31 cellular contexts compared by ENCODE assay signal in genomic region chr15:53670701-53671100, GRCh38.
"Had no signal": no experiment of that assay in that cellular context is flagged by ENCODE, and none has a peak within 500 bp of the region (broad histone marks: within the 10 kb centered on the region; RNA-seq: fewer than 3 reads in every experiment).

No MANE protein-coding gene starts in this region.

- H3K9me3 ChIP-seq: adrenal gland, body of pancreas, breast epithelium, colonic mucosa had no signal

- H3K4me3 ChIP-seq: adrenal gland, body of pancreas, breast epithelium, colonic mucosa had no signal

- H3K36me3 ChIP-seq: adrenal gland, brain microvascular endothelial cell, breast epithelium, colonic mucosa had no signal

- H3K27me3 ChIP-seq: adrenal gland, body of pancreas, brain microvascular endothelial cell, breast epithelium, colonic mucosa had no signal

- H3K27ac ChIP-seq: adrenal gland, body of pancreas, brain microvascular endothelial cell, breast epithelium, colonic mucosa, VCaP had no signal

- DNase-seq: activated CD4-positive, alpha-beta memory T cell treated with anti-CD3 and anti-CD28 coated beads for 36 hours; activated CD4-positive, alpha-beta T cell treated with anti-CD3 and anti-CD28 coated beads for 1 hour; activated CD4-positive, alpha-beta T cell treated with anti-CD3 and anti-CD28 coated beads for 36 hours; activated CD4-positive, alpha-beta T cell treated with anti-CD3 and anti-CD28 coated beads, Interleukin-2, amount 10 ng/mL, durations not matched to agents 24 days and 14 days; activated CD4-positive, alpha-beta T cell treated with anti-CD3 and anti-CD28 coated beads, Interleukin-2, amount 50 U/mL, for 1 hour; activated CD4-positive, alpha-beta T cell treated with anti-CD3 and anti-CD28 coated beads, Interleukin-2, amount 50 U/mL, for 4 hours; activated CD4-positive, CD25-positive, alpha-beta regulatory T cell; activated CD8-positive, alpha-beta memory T cell treated with anti-CD3 and anti-CD28 coated beads, Interleukin-2, amount 50 U/mL, for 4 hours; activated CD8-positive, alpha-beta T cell treated with anti-CD3 and anti-CD28 coated beads for 36 hours; activated effector memory CD4-positive, alpha-beta T cell treated with anti-CD3 and anti-CD28 coated beads, Interleukin-2, amount 50 U/mL, for 16 hours; activated gamma-delta T cell treated with Interleukin-2 at 50 U/mL for 16 hours; activated naive CD4-positive, alpha-beta T cell; activated naive CD4-positive, alpha-beta T cell treated with anti-CD3 and anti-CD28 coated beads for 36 hours; activated naive CD4-positive, alpha-beta T cell treated with anti-CD3 and anti-CD28 coated beads, Interleukin-2, amount 50 U/mL, for 16 hours; activated naive CD8-positive, alpha-beta T cell treated with anti-CD3 and anti-CD28 coated beads for 36 hours; activated T-cell treated with anti-CD3 and anti-CD28 coated beads for 4 hours; activated T-cell treated with anti-CD3 and anti-CD28 coated beads, Interleukin-2, amount 50 U/mL, for 1 hour; activated T-cell treated with anti-CD3 and anti-CD28 coated beads, Interleukin-2, amount 50 U/mL, for 4 hours; activated T-cell treated with anti-CD3 and anti-CD28 coated beads, Interleukin-2, amount 50 U/mL, for 72 hours; adrenal gland; amniotic stem cell; aorta; body of pancreas; brain microvascular endothelial cell; central memory CD4-positive, alpha-beta T cell; cerebellar nuclear complex; colonic mucosa; T-helper 2 cell; T-helper 9 cell had no signal
